ENCODE assay signal across 8 cellular contexts in the genomic region with DNA sequence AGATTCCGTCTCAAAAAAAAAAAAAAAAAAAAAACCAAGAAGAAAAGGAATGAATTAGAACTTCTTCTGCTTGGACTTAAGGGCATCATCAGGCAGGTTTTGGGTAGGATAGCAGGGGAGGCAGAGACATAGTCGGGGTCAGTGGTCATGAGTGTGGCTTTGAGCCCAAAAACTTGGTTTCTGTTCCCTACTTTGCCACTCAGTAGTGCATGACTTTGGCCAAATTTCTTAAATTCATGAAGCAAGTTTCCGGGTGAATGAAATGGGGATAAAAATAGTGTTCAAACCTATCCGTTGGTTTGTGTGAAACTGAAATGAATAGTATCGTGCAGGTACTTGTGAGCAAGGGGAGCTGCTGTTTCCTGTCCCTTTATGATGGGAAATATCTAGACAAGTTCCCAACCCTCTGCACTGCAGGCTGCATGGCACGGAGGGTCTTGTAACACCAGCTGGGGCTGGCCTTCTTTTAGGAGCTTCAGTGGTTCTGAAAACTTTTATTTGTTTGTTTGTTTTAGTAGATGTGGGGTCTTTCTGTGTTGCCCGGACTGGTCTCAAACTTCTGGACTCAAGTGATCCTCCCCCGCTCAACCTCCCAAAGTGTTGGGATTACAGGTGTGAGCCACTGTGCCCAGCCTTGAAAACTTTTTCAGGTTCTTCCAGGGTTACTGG. TPM values are rescaled to one million over a fixed set of nuclear protein-coding genes. Genes with fewer than 3 reads are reported as not detected.
DNase-seq lines count a peak whose midpoint lies in the region; ATAC-seq and TF ChIP-seq lines count a peak whose summit lies in the region.

No MANE protein-coding gene starts in this region.

- H3K4me3 Mint-ChIP-seq in activated naive CD4-positive, alpha-beta T cell treated with anti-CD3 and anti-CD28 coated beads for 36 hours, result peak overlapping the region; percentile 55

- H3K27ac ChIP-seq in adrenal gland, result peak overlapping the region in 4 of 5 donors; percentile 64 to 100 (median 79)

- H3K4me1 Mint-ChIP-seq in activated naive CD4-positive, alpha-beta T cell treated with anti-CD3 and anti-CD28 coated beads for 36 hours (ENCODE audit: low read depth), result peaks cover 71% of the 10 kb centered on the region

- no peak for TF ChIP-seq CTCF in adrenal gland (IDR thresholded peaks at IDR 0.05)

- peaks cover 18 to 77% of the 10 kb centered on the region in 2 donors for H3K4me1 ChIP-seq in adrenal gland (replicated peaks in 1 of 2)

- no peaks in the 10 kb centered on the region for H3K9me3 Mint-ChIP-seq in activated naive CD4-positive, alpha-beta T cell treated with anti-CD3 and anti-CD28 coated beads for 36 hours

- intact Hi-C loops in activated naive CD4-positive, alpha-beta T cell treated with anti-CD3 and anti-CD28 coated beads for 36 hours (cut with micrococcal nuclease), result no loop called here
- intact Hi-C loops in adrenal gland (cut with DNase I), result no loop called here

- H3K36me3 ChIP-seq in adrenal gland (replicated peaks in 1 of 2), result peaks cover 0 to 66% of the 10 kb centered on the region in 2 donors

- ATAC-seq in HG03565 (IDR thresholded peaks at IDR 0.05; ENCODE audit: unreplicated experiment), result peak; percentile 48

- CTCF ChIA-PET in activated naive CD4-positive, alpha-beta T cell treated with anti-CD3 and anti-CD28 coated beads for 36 hours (lab: Charles Lee), result interaction anchor here (0.7 to 1.6 kb wide), 4 partner anchors 24 to 35 kb away, joined by 3 to 5 read pairs (median 3); no protein-coding TSS in a partner anchor

- peak; percentile 44 for DNase-seq in activated naive CD4-positive, alpha-beta T cell treated with anti-CD3 and anti-CD28 coated beads for 36 hours
- DNase-seq in activated naive CD4-positive, alpha-beta T cell (lab: John Stamatoyannopoulos, UW), result no peak
- DNase-seq in adrenal gland, result peak in 5 of 7 donors; percentile 28 to 53 (median 45)
- peak; percentile 31 for DNase-seq in myocyte (ENCODE audit: low read depth)
- DNase-seq in stimulated activated CD4-positive, alpha-beta T cell treated with anti-CD3 and anti-CD28 coated beads, Interleukin-15, amount 100 ng/mL, for 24 hours, result no peak
- DNase-seq in NCI-H2029 treated with DMSO at 0.1 percent for 48 hours (lab: John Stamatoyannopoulos, UW), result no peak
- DNase-seq in GM03348 (ENCODE audit: low spot score), result no peak

- H3K9me3 ChIP-seq in adrenal gland (replicated peaks in 1 of 3), result no peaks in the 10 kb centered on the region

- peak overlapping the region; percentile 96 for H3K27ac Mint-ChIP-seq in activated naive CD4-positive, alpha-beta T cell treated with anti-CD3 and anti-CD28 coated beads for 36 hours

- H3K36me3 Mint-ChIP-seq in activated naive CD4-positive, alpha-beta T cell treated with anti-CD3 and anti-CD28 coated beads for 36 hours (ENCODE audit: low read depth), result peaks cover 62% of the 10 kb centered on the region

- no peaks in the 10 kb centered on the region for H3K27me3 Mint-ChIP-seq in activated naive CD4-positive, alpha-beta T cell treated with anti-CD3 and anti-CD28 coated beads for 36 hours (ENCODE audit: low read depth)

- no peaks in the 10 kb centered on the region for H3K27me3 ChIP-seq in adrenal gland

- no peak for TF ChIP-seq POLR2A in adrenal gland (IDR thresholded peaks at IDR 0.05)

- WGBS in adrenal gland, 4 donors, result 53 to 58% (median 56%) methylated on average over 8 of the region's 8 CpGs

- H3K4me3 ChIP-seq in adrenal gland, result peak overlapping the region in 1 of 4 donors; percentile 21

RNA-seq across cellular contexts. Expression of gene NEAT1, which starts 18.4 kb away (rescaled TPM):
- 100 to 1,000 TPM; 693 to 750 TPM for total RNA-seq in activated naive CD4-positive, alpha-beta T cell treated with anti-CD3 and anti-CD28 coated beads for 36 hours
- total RNA-seq in adrenal gland, result 1,000 to 10,000 TPM in 3 of 8 donors, 100 to 1,000 TPM in 4, 10 to 100 TPM in 1; 64.3 to 1,661 (median 335) TPM
- polyA plus RNA-seq in adrenal gland, result 1,000 to 10,000 TPM in 2 of 3 donors, 100 to 1,000 TPM in 1; 216 to 6,838 (median 2,645) TPM
- total RNA-seq in myocyte, result 109 and 172 TPM in 2 replicates
- 542 TPM for polyA plus RNA-seq in myocyte (2012)

RNA-seq across cellular contexts. Expression of gene FRMD8, which starts 54.5 kb away (rescaled TPM):
- 10 to 100 TPM; 38.2 to 40.0 TPM for total RNA-seq in activated naive CD4-positive, alpha-beta T cell treated with anti-CD3 and anti-CD28 coated beads for 36 hours
- total RNA-seq in adrenal gland (10 to 100 TPM; 20.6 to 52.1 (median 39.6) TPM), myocyte (36.2 and 49.1 TPM in 2 replicates)
- 10 to 100 TPM in 2 of 3 donors, 1 to 10 TPM in 1; 5.3 to 21.3 (median 20.4) TPM for polyA plus RNA-seq in adrenal gland
- polyA plus RNA-seq in myocyte (2012), result 18.2 TPM

RNA-seq across cellular contexts. Expression of gene MALAT1, which starts 57.9 kb away (rescaled TPM):
- over 10,000 TPM; 10,460 to 10,508 TPM for total RNA-seq in activated naive CD4-positive, alpha-beta T cell treated with anti-CD3 and anti-CD28 coated beads for 36 hours
- total RNA-seq in adrenal gland, result over 10,000 TPM in 5 of 8 donors, 1,000 to 10,000 TPM in 3; 5,921 to 17,143 (median 10,900) TPM
- polyA plus RNA-seq in adrenal gland, result 1,000 to 10,000 TPM in 1 of 3 donors, 100 to 1,000 TPM in 2; 237 to 9,519 (median 973) TPM
- 5,859 and 8,069 TPM in 2 replicates for total RNA-seq in myocyte
- 1,663 TPM for polyA plus RNA-seq in myocyte (2012)

RNA-seq across cellular contexts. Expression of gene SLC25A45, which starts 58.5 kb away (rescaled TPM):
- total RNA-seq in activated naive CD4-positive, alpha-beta T cell treated with anti-CD3 and anti-CD28 coated beads for 36 hours, result 10 to 100 TPM; 10.4 to 12.1 TPM
- total RNA-seq in adrenal gland (10 to 100 TPM in 1 of 8 donors, 1 to 10 TPM in 7; 1.1 to 12.7 (median 6.7) TPM), myocyte (2.9 and 4.6 TPM in 2 replicates)
- 10 to 100 TPM in 2 of 3 donors, 1 to 10 TPM in 1; 2.4 to 21.0 (median 14.7) TPM for polyA plus RNA-seq in adrenal gland
- 5.7 TPM for polyA plus RNA-seq in myocyte (2012)

Comparison
In these comparisons a context has a peak if more than half of its experiments do, and no peak if none do; other contexts are left out.
1. DNase-seq: peak in activated naive CD4-positive, alpha-beta T cell treated with anti-CD3 and anti-CD28 coated beads for 36 hours (single experiment), adrenal gland (5 of 7) and myocyte (single experiment); none in activated naive CD4-positive, alpha-beta T cell (0 of 4), stimulated activated CD4-positive, alpha-beta T cell treated with anti-CD3 and anti-CD28 coated beads, Interleukin-15, amount 100 ng/mL, for 24 hours (single experiment), NCI-H2029 treated with DMSO at 0.1 percent for 48 hours (single experiment) and GM03348 (single experiment).